In the genomic region with DNA sequence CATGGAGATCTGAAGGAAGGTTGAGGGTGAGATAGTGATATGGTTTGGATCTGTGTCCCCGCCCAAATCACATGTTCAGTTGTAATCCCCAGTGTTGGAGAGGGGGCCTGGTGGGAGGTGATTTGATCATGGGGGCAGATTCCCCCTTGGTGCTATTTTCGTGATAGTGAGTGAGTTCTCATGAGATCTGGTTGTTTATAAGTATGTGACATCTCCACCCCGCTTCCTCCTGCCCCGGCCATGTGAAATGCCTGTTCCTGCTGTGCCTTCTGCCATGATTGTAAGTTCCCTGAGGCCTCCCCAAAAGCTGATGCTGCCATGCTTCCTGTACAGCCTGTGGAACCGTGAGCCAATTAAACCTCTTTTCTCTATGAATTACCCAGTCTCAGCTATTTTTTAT, we compare ENCODE assay signal across 17 cellular contexts.
DNase-seq lines count a peak whose midpoint lies in the region; ATAC-seq and TF ChIP-seq lines count a peak whose summit lies in the region.
"Had no signal": no experiment of that assay in that cellular context is flagged by ENCODE, and none has a peak within 500 bp of the region (broad histone marks: within the 10 kb centered on the region; RNA-seq: fewer than 3 reads in every experiment).

No MANE protein-coding gene starts in this region.

- H3K27ac ChIP-seq in H9 (ENCODE audit: insufficient read length, low read depth, low read length): no peak overlapping the region
- H3K27ac ChIP-seq in colonic mucosa: no peak overlapping the region
- no peak overlapping the region for H3K27ac ChIP-seq in CD8-positive, alpha-beta T cell (ENCODE audit: low read depth, low read length)
- H3K27ac ChIP-seq: GM23248 had no signal

- H3K4me1 Mint-ChIP-seq in H9: peaks cover 0 to 5% of the 10 kb centered on the region in 2 experiments; a peak in 2 of 4 replicates
- H3K4me1 Mint-ChIP-seq in CD8-positive, alpha-beta T cell (ENCODE audit: low read depth): no peaks in the 10 kb centered on the region
- H3K4me1 Mint-ChIP-seq: CD4-positive, alpha-beta memory T cell had no signal

- H3K23me2 ChIP-seq in H9 (ENCODE audit: insufficient read length, low read depth, low read length, poor library complexity, severe bottlenecking): no peaks in the 10 kb centered on the region

- H3K14ac ChIP-seq in H9 (ENCODE audit: insufficient read depth, low read length): no peak overlapping the region

- no peak for ATAC-seq in mucosa of descending colon
- ATAC-seq in CD8-positive, alpha-beta T cell: no peak
- ATAC-seq: GM12878, HCT116 had no signal

- no peak overlapping the region for H3K18ac ChIP-seq in H9 (ENCODE audit: insufficient read length, low read depth, low read length)

- H3K27me3 Mint-ChIP-seq in H9 (ENCODE audit: low read depth): no peaks in the 10 kb centered on the region
- peaks cover 17% of the 10 kb centered on the region for H3K27me3 Mint-ChIP-seq in CD8-positive, alpha-beta T cell (ENCODE audit: low read depth)

- TF ChIP-seq CTCF in H9 (conservative IDR thresholded peaks at IDR 0.05) (no peak), colonic mucosa (IDR thresholded peaks at IDR 0.05) (no peak), mucosa of descending colon (IDR thresholded peaks at IDR 0.05) (no peak)
- no peak for TF ChIP-seq CTCF in CD8-positive, alpha-beta T cell (IDR thresholded peaks at IDR 0.05)

- no peak overlapping the region for H2BK120ac ChIP-seq in H9 (ENCODE audit: low read depth, low read length, poor library complexity, severe bottlenecking)

- POLR2A ChIA-PET in CD8-positive, alpha-beta T cell (lab: Charles Lee): no interaction called here

- H3K23ac ChIP-seq in H9 (ENCODE audit: insufficient read length, low read depth, low read length): no peak overlapping the region

- no peak overlapping the region for H3K9ac ChIP-seq in H9 (ENCODE audit: extremely low read depth, insufficient read length, low read length)
- H3K9ac ChIP-seq in colonic mucosa (ENCODE audit: low read depth in 2 of 2, low read length in 2 of 2): no peak overlapping the region
- H3K9ac ChIP-seq: GM23248 had no signal

- no peak overlapping the region for H4K91ac ChIP-seq in H9 (ENCODE audit: insufficient read length, low read depth, low read length)

- intact Hi-C loops in colonic mucosa (cut with DNase I): no loop called here
- intact Hi-C loops in mucosa of descending colon (cut with DNase I, micrococcal nuclease): no loop called here
- intact Hi-C loops in CD8-positive, alpha-beta T cell (cut with DNase I, micrococcal nuclease): no loop called here

- no peak overlapping the region for H3T11ph ChIP-seq in H9 (ENCODE audit: low read length)

- H4K8ac ChIP-seq in H9 (replicated peaks; ENCODE audit: insufficient read length, low read depth, low read length): no peak overlapping the region

- H2BK15ac ChIP-seq in H9 (ENCODE audit: low read depth, low read length): no peak overlapping the region

- no peaks in the 10 kb centered on the region for H3K79me2 ChIP-seq in H9 (ENCODE audit: insufficient read depth, low read length)

- H3K56ac ChIP-seq in H9 (ENCODE audit: insufficient read length, low read depth, low read length): no peak overlapping the region

- peaks cover 0 to 2% (median 0%) of the 10 kb centered on the region in 3 experiments; a peak in 2 of 7 replicates for H3K36me3 Mint-ChIP-seq in H9 (ENCODE audit: insufficient read depth in 1 of 3, low read depth in 3 of 3)
- H3K36me3 Mint-ChIP-seq in CD8-positive, alpha-beta T cell: no peaks in the 10 kb centered on the region
- H3K36me3 Mint-ChIP-seq: CD4-positive, alpha-beta memory T cell had no signal

- H3K36me3 ChIP-seq in colonic mucosa (no peaks in the 10 kb centered on the region), mucosa of descending colon (ENCODE audit: low read depth) (no peaks in the 10 kb centered on the region)
- no peaks in the 10 kb centered on the region for H3K36me3 ChIP-seq in CD8-positive, alpha-beta T cell (ENCODE audit: insufficient read depth, low read length)

- H2AFZ ChIP-seq in H9 (ENCODE audit: low read length): no peak overlapping the region
- H2AFZ ChIP-seq: GM23248 had no signal

- no peak overlapping the region for H2BK20ac ChIP-seq in H9 (ENCODE audit: low read depth, low read length, poor library complexity, severe bottlenecking)

- H3K9me3 ChIP-seq in H9 (ENCODE audit: control insufficient read depth, low read depth, low read length) (no peaks in the 10 kb centered on the region), colonic mucosa (no peaks in the 10 kb centered on the region), mucosa of descending colon (no peaks in the 10 kb centered on the region)
- no peaks in the 10 kb centered on the region for H3K9me3 ChIP-seq in CD8-positive, alpha-beta T cell (ENCODE audit: low read length)
- H3K9me3 ChIP-seq: Caco-2 had no signal

- no peaks in the 10 kb centered on the region for H3K79me1 ChIP-seq in H9 (ENCODE audit: insufficient read depth, low read depth, low read length, poor library complexity, severe bottlenecking)

- H3K4ac ChIP-seq in H9 (ENCODE audit: low read depth, low read length): no peak overlapping the region

- H3K4me1 ChIP-seq in H9 (ENCODE audit: insufficient read depth, low read length): no peaks in the 10 kb centered on the region
- H3K4me1 ChIP-seq in colonic mucosa: no peaks in the 10 kb centered on the region
- H3K4me1 ChIP-seq in mucosa of descending colon (ENCODE audit: low read depth): no peaks in the 10 kb centered on the region
- no peaks in the 10 kb centered on the region for H3K4me1 ChIP-seq in CD8-positive, alpha-beta T cell (ENCODE audit: insufficient read depth, low read length)
- H3K4me1 ChIP-seq: Caco-2 had no signal

- no peak overlapping the region for H2BK5ac ChIP-seq in H9 (ENCODE audit: insufficient read length, low read length)

- no peak overlapping the region for H2AK5ac ChIP-seq in H9 (ENCODE audit: insufficient read length, low read length)

- no peaks in the 10 kb centered on the region for H4K20me1 ChIP-seq in H9 (ENCODE audit: control insufficient read depth, insufficient read depth, insufficient read length)

- H2BK12ac ChIP-seq in H9 (ENCODE audit: insufficient read length, low read depth, low read length): no peak overlapping the region

- H3K4me2 ChIP-seq in H9 (ENCODE audit: insufficient read depth, insufficient read length, low read length): no peak overlapping the region

- CTCF ChIA-PET in CD8-positive, alpha-beta T cell (lab: Charles Lee): interaction anchor here (1.4 kb wide), 1 partner anchor 47 kb away, joined by 3 read pairs; no protein-coding TSS in a partner anchor

- H3K9me3 Mint-ChIP-seq in H9: no peaks in the 10 kb centered on the region
- no peaks in the 10 kb centered on the region for H3K9me3 Mint-ChIP-seq in CD8-positive, alpha-beta T cell

- H3K4me3 ChIP-seq in colonic mucosa (no peak overlapping the region), mucosa of descending colon (no peak overlapping the region)
- no peak overlapping the region for H3K4me3 ChIP-seq in CD8-positive, alpha-beta T cell (ENCODE audit: low read depth, low read length)
- H3K4me3 ChIP-seq: GM12878, GM23248 had no signal

- H3K27ac Mint-ChIP-seq in H9: peak overlapping the region in 2 of 3 experiments; percentile 3 to 13; a peak in 2 of 7 replicates
- no peak overlapping the region for H3K27ac Mint-ChIP-seq in CD8-positive, alpha-beta T cell
- H3K27ac Mint-ChIP-seq: CD4-positive, alpha-beta memory T cell had no signal

- DNase-seq in H9 (peak; percentile 12), colonic mucosa (peak; percentile 3), islet precursor cell (peak; percentile 2), NCI-H1417 treated with DMSO at 0.1 percent for 48 hours (lab: John Stamatoyannopoulos, UW) (no peak), mucosa of descending colon (no peak)
- no peak for DNase-seq in CD8-positive, alpha-beta T cell
- DNase-seq: C1 segment of cervical spinal cord; Caco-2; CD4-positive, alpha-beta memory T cell; DMS153; DMS79; EL; GDM1; GM23248; H7 had no signal

- WGBS in H9 (ENCODE audit: extremely low coverage, insufficient read length, low lambda C conversion rate): no CpG with 5 or more reads among the region's 5 CpGs

- H3K4me3 Mint-ChIP-seq in H9: no peak overlapping the region
- H3K4me3 Mint-ChIP-seq in CD8-positive, alpha-beta T cell: no peak overlapping the region
- H3K4me3 Mint-ChIP-seq: CD4-positive, alpha-beta memory T cell had no signal

- H3K27me3 ChIP-seq in H9 (ENCODE audit: insufficient read depth, low read length): no peaks in the 10 kb centered on the region
- H3K27me3 ChIP-seq in colonic mucosa: no peaks in the 10 kb centered on the region
- H3K27me3 ChIP-seq in CD8-positive, alpha-beta T cell (ENCODE audit: insufficient read depth, low read length): no peaks in the 10 kb centered on the region

- no peak overlapping the region for H4K5ac ChIP-seq in H9 (ENCODE audit: insufficient read length, low read depth, low read length)

Comparison
In these comparisons a context has a peak if more than half of its experiments do, and no peak if none do; other contexts are left out.
1. DNase-seq: peak in H9 (single experiment), colonic mucosa (single experiment) and islet precursor cell (single experiment); none in NCI-H1417 treated with DMSO at 0.1 percent for 48 hours (single experiment), mucosa of descending colon (0 of 3) and CD8-positive, alpha-beta T cell (0 of 7).